ENCODE assay signal across 19 cellular contexts in the genomic region with DNA sequence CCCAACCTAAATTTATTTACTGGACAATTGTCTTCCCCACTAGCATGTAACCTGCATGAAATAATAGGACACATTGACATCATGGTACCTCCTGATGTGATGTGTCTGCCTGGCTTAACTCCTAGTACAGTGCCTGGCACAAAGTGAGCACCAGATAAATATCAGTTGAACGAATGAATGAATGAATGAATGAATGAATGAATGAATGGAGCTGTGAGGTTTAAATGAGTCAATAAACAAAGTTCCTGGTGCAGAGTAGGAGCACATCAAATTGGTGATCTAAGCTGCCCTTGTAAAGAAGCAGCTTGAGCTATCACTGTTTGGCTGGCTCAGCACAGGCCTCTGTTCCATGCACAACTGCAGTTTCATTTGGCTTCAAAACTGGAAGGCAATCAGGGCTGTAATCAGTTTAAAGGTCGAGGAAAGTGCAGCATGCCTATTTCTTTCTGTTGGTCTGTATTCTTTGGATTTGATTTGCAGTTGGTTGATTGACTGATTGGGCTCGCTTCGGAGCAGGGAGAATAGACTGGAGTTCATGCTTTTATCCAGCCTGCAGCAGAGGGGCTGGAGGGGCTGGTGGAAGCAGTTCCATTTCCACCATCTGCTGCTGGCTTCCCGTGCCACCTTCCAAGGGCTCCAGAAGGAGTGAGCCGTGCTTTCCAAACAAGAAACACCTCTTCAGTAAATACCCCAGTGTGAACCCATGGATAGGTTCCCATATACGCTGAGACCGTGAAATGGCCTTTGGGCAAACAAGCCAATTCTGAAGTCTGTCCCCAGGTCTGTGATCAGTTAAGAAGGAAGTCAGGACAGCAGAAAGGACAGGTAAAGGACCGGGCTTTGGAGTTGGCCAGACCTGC. TPM values are rescaled to one million over a fixed set of nuclear protein-coding genes. Genes with fewer than 3 reads are reported as not detected.
A peak's percentile ranks its signal among the peaks of the same experiment; 100 is the strongest.
DNase-seq lines count a peak whose midpoint lies in the region; ATAC-seq and TF ChIP-seq lines count a peak whose summit lies in the region.
"Had no signal": no experiment of that assay in that cellular context is flagged by ENCODE, and none has a peak within 500 bp of the region (broad histone marks: within the 10 kb centered on the region; RNA-seq: fewer than 3 reads in every experiment).

No MANE protein-coding gene starts in this region.

- H3K4ac ChIP-seq in mesenchymal stem cell (ENCODE audit: low read depth in 1 of 2, low read length in 2 of 2), result no peak overlapping the region

- no peak overlapping the region for H3K4me3 Mint-ChIP-seq in brain
- no peak overlapping the region for H3K4me3 Mint-ChIP-seq in CD4-positive, alpha-beta T cell
- H3K4me3 Mint-ChIP-seq: CD4-positive, alpha-beta memory T cell; GM23338; HFFc6 had no signal

- H3K14ac ChIP-seq in mesenchymal stem cell (ENCODE audit: low read length in 2 of 2), result no peak overlapping the region

- H3K23ac ChIP-seq in mesenchymal stem cell (ENCODE audit: low read length in 2 of 2), result no peak overlapping the region

- peaks cover 9% of the 10 kb centered on the region for H3K4me1 Mint-ChIP-seq in brain
- no peaks in the 10 kb centered on the region for H3K4me1 Mint-ChIP-seq in CD4-positive, alpha-beta T cell (ENCODE audit: low read depth)
- H3K4me1 Mint-ChIP-seq: CD4-positive, alpha-beta memory T cell had no signal

- DNase-seq in NCI-H446 treated with DMSO at 0.1 percent for 48 hours (lab: John Stamatoyannopoulos, UW) (peak; percentile 44), mesenchymal stem cell (no peak), sigmoid colon (peak; percentile 19), NCI-H82 treated with DMSO at 0.1 percent for 48 hours (lab: John Stamatoyannopoulos, UW; ENCODE audit: unreplicated experiment) (no peak), GOT3 (lab: John Stamatoyannopoulos, UW) (no peak)
- no peak for DNase-seq in CD4-positive, alpha-beta T cell
- DNase-seq: CD4-positive, alpha-beta memory T cell; DND-41; GF-D8; HFFc6; Karpas-422; MM.1S; NCI-H1105; NCI-H1694 treated with DMSO at 0.1 percent for 48 hours; NCI-H510A; RPMI8226 had no signal

- POLR2A ChIA-PET in CD4-positive, alpha-beta T cell (lab: Charles Lee), result no interaction called here

- TF ChIP-seq EP300 in sigmoid colon (IDR thresholded peaks at IDR 0.05), result no peak

- peak overlapping the region in 3 of 5 experiments; percentile 37 to 56 (median 50) for H3K27ac Mint-ChIP-seq in brain
- no peak overlapping the region for H3K27ac Mint-ChIP-seq in CD4-positive, alpha-beta T cell
- H3K27ac Mint-ChIP-seq: CD4-positive, alpha-beta memory T cell; GM23338; HFFc6 had no signal

- WGBS in mesenchymal stem cell, result 91% methylated on average over 9 of the region's 9 CpGs
- WGBS in sigmoid colon, 2 donors, result 26 to 79% methylated on average over 9 of the region's 9 CpGs

- TF ChIP-seq POLR2A in sigmoid colon (IDR thresholded peaks at IDR 0.05), result no peak

- TF ChIP-seq CTCF in brain (conservative IDR thresholded peaks at IDR 0.05), result no peak
- TF ChIP-seq CTCF in sigmoid colon (IDR thresholded peaks at IDR 0.05), result no peak
- no peak for TF ChIP-seq CTCF in CD4-positive, alpha-beta T cell (IDR thresholded peaks at IDR 0.05)

- H4K91ac ChIP-seq in mesenchymal stem cell (ENCODE audit: low read length), result no peak overlapping the region

- no peak overlapping the region for H2BK5ac ChIP-seq in mesenchymal stem cell (ENCODE audit: low read depth, low read length, poor library complexity, severe bottlenecking)

- peaks cover 8 to 9% of the 10 kb centered on the region in 2 experiments for H3K36me3 ChIP-seq in mesenchymal stem cell (ENCODE audit: control insufficient read depth in 1 of 2, insufficient read depth in 2 of 2, low read depth in 1 of 2, low read length in 2 of 2)
- H3K36me3 ChIP-seq in sigmoid colon, result no peaks in the 10 kb centered on the region

- no peak overlapping the region for H3K18ac ChIP-seq in mesenchymal stem cell (ENCODE audit: low read depth in 1 of 2, low read length in 2 of 2)

- H3K4me2 ChIP-seq in mesenchymal stem cell (ENCODE audit: low read length, poor library complexity, severe bottlenecking), result no peak overlapping the region
- H3K4me2 ChIP-seq: GM23338 had no signal

- no peak overlapping the region for H2BK120ac ChIP-seq in mesenchymal stem cell (ENCODE audit: low read depth, low read length)

- no peak overlapping the region for H3K4me3 ChIP-seq in mesenchymal stem cell (ENCODE audit: insufficient read depth in 1 of 2, low read depth in 1 of 2, low read length in 2 of 2)
- H3K4me3 ChIP-seq in sigmoid colon, result no peak overlapping the region
- H3K4me3 ChIP-seq: GM23338 had no signal

- H3K9ac ChIP-seq in mesenchymal stem cell (ENCODE audit: low read length), result no peak overlapping the region

- peaks cover 26% of the 10 kb centered on the region for H3K36me3 Mint-ChIP-seq in brain
- no peaks in the 10 kb centered on the region for H3K36me3 Mint-ChIP-seq in CD4-positive, alpha-beta T cell (ENCODE audit: low read depth)
- H3K36me3 Mint-ChIP-seq: CD4-positive, alpha-beta memory T cell had no signal

- H3K4me1 ChIP-seq in mesenchymal stem cell (ENCODE audit: control insufficient read depth, insufficient read depth, low read depth, low read length) (no peaks in the 10 kb centered on the region), sigmoid colon (no peaks in the 10 kb centered on the region)

- no peaks in the 10 kb centered on the region for H3K79me1 ChIP-seq in mesenchymal stem cell (replicated peaks; ENCODE audit: low read length, poor library complexity, severe bottlenecking)

- no peak overlapping the region for H2AFZ ChIP-seq in mesenchymal stem cell (ENCODE audit: low read depth, low read length)
- H2AFZ ChIP-seq: GM23338 had no signal

- intact Hi-C loops in sigmoid colon (cut with DNase I), result loop anchor here (10.0 kb wide), 1 partner anchor 65 kb away; no protein-coding TSS in a partner anchor
- intact Hi-C loops in CD4-positive, alpha-beta T cell (cut with DNase I, micrococcal nuclease), result no loop called here

- no peak overlapping the region for H2AK5ac ChIP-seq in mesenchymal stem cell (ENCODE audit: low read length, severe bottlenecking)

- no peaks in the 10 kb centered on the region for H3K27me3 Mint-ChIP-seq in brain
- no peaks in the 10 kb centered on the region for H3K27me3 Mint-ChIP-seq in CD4-positive, alpha-beta T cell
- H3K27me3 Mint-ChIP-seq: CD4-positive, alpha-beta memory T cell had no signal

- no peak overlapping the region for H2BK12ac ChIP-seq in mesenchymal stem cell (ENCODE audit: low read length in 2 of 2)

- CTCF ChIA-PET in CD4-positive, alpha-beta T cell (lab: Charles Lee), result no interaction called here

- no peaks in the 10 kb centered on the region for H3K9me3 ChIP-seq in mesenchymal stem cell (ENCODE audit: control insufficient read depth, low read length)
- H3K9me3 ChIP-seq in sigmoid colon, result no peaks in the 10 kb centered on the region
- H3K9me3 ChIP-seq in CD4-positive, alpha-beta T cell (ENCODE audit: control insufficient read depth, low read length), result no peaks in the 10 kb centered on the region

- H3K27ac ChIP-seq in mesenchymal stem cell (ENCODE audit: low read length, poor library complexity, severe bottlenecking), result no peak overlapping the region
- no peak overlapping the region for H3K27ac ChIP-seq in sigmoid colon
- no peak overlapping the region for H3K27ac ChIP-seq in CD4-positive, alpha-beta T cell (ENCODE audit: low read depth, low read length)

- H4K8ac ChIP-seq in mesenchymal stem cell (ENCODE audit: low read length), result no peak overlapping the region

- H2BK15ac ChIP-seq in mesenchymal stem cell (ENCODE audit: low read depth, poor library complexity, severe bottlenecking), result peak overlapping the region; percentile 26

- H3K9me3 Mint-ChIP-seq in brain, result no peaks in the 10 kb centered on the region
- H3K9me3 Mint-ChIP-seq in CD4-positive, alpha-beta T cell, result no peaks in the 10 kb centered on the region
- H3K9me3 Mint-ChIP-seq: CD4-positive, alpha-beta memory T cell; GM23338; HFFc6 had no signal

- no peaks in the 10 kb centered on the region for H3K27me3 ChIP-seq in mesenchymal stem cell (ENCODE audit: control insufficient read depth in 1 of 2, insufficient read depth in 1 of 2, low read length in 2 of 2)
- H3K27me3 ChIP-seq in sigmoid colon, result no peaks in the 10 kb centered on the region
- no peaks in the 10 kb centered on the region for H3K27me3 ChIP-seq in CD4-positive, alpha-beta T cell (ENCODE audit: control insufficient read depth, insufficient read depth, low read length)

- no peak for ATAC-seq in CD4-positive, alpha-beta T cell (ENCODE audit: poor library complexity)
- ATAC-seq: GM23338 had no signal

RNA-seq across cellular contexts. Expression of gene GPRC5B, which starts 54.6 kb away (rescaled TPM):
- polyA plus RNA-seq in brain (ENCODE audit: insufficient read depth, low read depth, low replicate concordance) (351 TPM), sigmoid colon (1 to 10 TPM; 1.6 to 8.4 (median 8.1) TPM)
- polyA plus RNA-seq in mesenchymal stem cell (2013, experiment 1 of 2), result 47.0 TPM
- polyA plus RNA-seq in mesenchymal stem cell (2013, experiment 2 of 2), result 51.7 TPM
- total RNA-seq in sigmoid colon, result 10 to 100 TPM in 3 of 4 donors, 1 to 10 TPM in 1; 6.7 to 20.6 (median 13.6) TPM
- under 1 TPM; 0.47 to 0.75 TPM for total RNA-seq in CD4-positive, alpha-beta T cell
- total RNA-seq: CD4-positive, alpha-beta memory T cell; OCI-LY7 had no signal

Comparison
In these comparisons a context has a peak if more than half of its experiments do, and no peak if none do; other contexts are left out.
1. DNase-seq: peak in NCI-H446 treated with DMSO at 0.1 percent for 48 hours (single experiment) and sigmoid colon (single experiment); none in mesenchymal stem cell (single experiment), CD4-positive, alpha-beta T cell (0 of 10), NCI-H82 treated with DMSO at 0.1 percent for 48 hours (single experiment) and GOT3 (single experiment).
2. RNA of gene GPRC5B, which starts 54.6 kb away (total RNA-seq): 6.7 to 20.6 TPM in sigmoid colon; 0.47 to 0.75 TPM in CD4-positive, alpha-beta T cell; every median in the first group is over 4 times any median in the second.